Comparison of ENCODE assay signal across 8 cellular contexts in genomic region chr7:93043393-93043985, GRCh38.
DNase-seq lines count a peak whose midpoint lies in the region; ATAC-seq and TF ChIP-seq lines count a peak whose summit lies in the region.

No MANE protein-coding gene starts in this region.

- H3K9me3 ChIP-seq in fibroblast of lung (ENCODE audit: control insufficient read depth, insufficient read depth, low read depth, low read length) (no peaks in the 10 kb centered on the region), gastrocnemius medialis (no peaks in the 10 kb centered on the region)

- peaks cover 3% of the 10 kb centered on the region for H3K4me1 ChIP-seq in fibroblast of lung (ENCODE audit: control insufficient read depth, extremely low read depth, insufficient read depth, low read length)
- H3K4me1 ChIP-seq in gastrocnemius medialis, result no peaks in the 10 kb centered on the region

- peak overlapping the region; percentile 78 for H3K4me2 ChIP-seq in fibroblast of lung (ENCODE audit: extremely low read depth, insufficient read depth, low read length)

- no peaks in the 10 kb centered on the region for H4K20me1 ChIP-seq in fibroblast of lung (ENCODE audit: control insufficient read depth, extremely low read depth, insufficient read depth, low read length)

- H3K4me3 ChIP-seq in fibroblast of lung (replicated peaks in 1 of 4; ENCODE audit: control extremely low read depth in 1 of 4, insufficient read depth in 1 of 4, low read depth in 3 of 4, low read length in 4 of 4), result peak overlapping the region in 3 of 4 experiments; percentile 13 to 47 (median 27)
- no peak overlapping the region for H3K4me3 ChIP-seq in gastrocnemius medialis

- ATAC-seq in HG03432 (IDR thresholded peaks at IDR 0.05; ENCODE audit: unreplicated experiment), result no peak
- ATAC-seq in gastrocnemius medialis, result no peak

- H3K9ac ChIP-seq in fibroblast of lung (ENCODE audit: insufficient read depth, low read length), result peak overlapping the region; percentile 51

- TF ChIP-seq POLR2A in gastrocnemius medialis (IDR thresholded peaks at IDR 0.05), result no peak

- no peaks in the 10 kb centered on the region for H3K27me3 ChIP-seq in fibroblast of lung (ENCODE audit: control insufficient read depth, insufficient read depth, low read length)
- H3K27me3 ChIP-seq in gastrocnemius medialis, result no peaks in the 10 kb centered on the region

- peak overlapping the region; percentile 82 for H2AFZ ChIP-seq in fibroblast of lung (ENCODE audit: low read length)

- intact Hi-C loops in gastrocnemius medialis (cut with DNase I; ENCODE audit: low total_unique reads), result no loop called here

- TF ChIP-seq CTCF in RWPE1 (conservative IDR thresholded peaks at IDR 0.05; ENCODE audit: low read depth) (no peak), fibroblast of lung (conservative IDR thresholded peaks at IDR 0.05 in 1 of 2, IDR thresholded peaks at IDR 0.05 in 1 of 2; ENCODE audit: low read depth in 1 of 2, low read length in 2 of 2) (no peak), gastrocnemius medialis (IDR thresholded peaks at IDR 0.05 in 4 of 5, conservative IDR thresholded peaks at IDR 0.05 in 1 of 5) (no peak)

- no peaks in the 10 kb centered on the region for H3K79me2 ChIP-seq in fibroblast of lung (ENCODE audit: control insufficient read depth, insufficient read depth, low read length)

- CTCF ChIA-PET in RWPE1 (lab: Yijun Ruan, JAX), result no interaction called here

- H3K36me3 ChIP-seq in fibroblast of lung (ENCODE audit: control insufficient read depth, insufficient read depth, low read length) (no peaks in the 10 kb centered on the region), gastrocnemius medialis (no peaks in the 10 kb centered on the region)

- in situ Hi-C loops in gastrocnemius medialis (cut with MboI; ENCODE audit: low sequenced_read_pairs in 4 of 4), result no loop called here

- H3K27ac ChIP-seq in RWPE1 (peak overlapping the region; percentile 91), fibroblast of lung (ENCODE audit: insufficient read depth, low read length) (peak overlapping the region; percentile 73), gastrocnemius medialis (no peak overlapping the region)

- POLR2A ChIA-PET in RWPE1 (lab: Yijun Ruan, JAX; ENCODE audit: low non-redundant PET), result interaction anchor here (0.6 kb wide), 1 partner anchor 348 kb away, joined by 7 read pairs; no protein-coding TSS in a partner anchor

- DNase-seq in D341Med (ENCODE audit: low spot score), result peak; percentile 34
- DNase-seq in RWPE1 (ENCODE audit: low spot score), result peak; percentile 86
- DNase-seq in fibroblast of lung (ENCODE audit: low read depth in 2 of 2), result peak; percentile 73 to 93
- peak; percentile 85 for DNase-seq in non-pigmented ciliary epithelial cell (ENCODE audit: low read depth)
- DNase-seq in gastrocnemius medialis, result no peak
- no peak for DNase-seq in COLO668 (lab: John Stamatoyannopoulos, UW; ENCODE audit: unreplicated experiment)
- no peak for DNase-seq in NCI-H187 (lab: John Stamatoyannopoulos, UW)

Comparison
In these comparisons a context has a peak if more than half of its experiments do, and no peak if none do; other contexts are left out.
1. DNase-seq: peak in D341Med (single experiment), RWPE1 (single experiment), fibroblast of lung (2 of 2) and non-pigmented ciliary epithelial cell (single experiment); none in gastrocnemius medialis (0 of 2), COLO668 (single experiment) and NCI-H187 (0 of 2).
2. H3K27ac ChIP-seq: peak in RWPE1 (single experiment) and fibroblast of lung (single experiment); none in gastrocnemius medialis (0 of 4).
3. H3K4me3 ChIP-seq: peak in fibroblast of lung (3 of 4); none in gastrocnemius medialis (0 of 4).